13 cellular contexts compared by ENCODE assay signal in the genomic region with DNA sequence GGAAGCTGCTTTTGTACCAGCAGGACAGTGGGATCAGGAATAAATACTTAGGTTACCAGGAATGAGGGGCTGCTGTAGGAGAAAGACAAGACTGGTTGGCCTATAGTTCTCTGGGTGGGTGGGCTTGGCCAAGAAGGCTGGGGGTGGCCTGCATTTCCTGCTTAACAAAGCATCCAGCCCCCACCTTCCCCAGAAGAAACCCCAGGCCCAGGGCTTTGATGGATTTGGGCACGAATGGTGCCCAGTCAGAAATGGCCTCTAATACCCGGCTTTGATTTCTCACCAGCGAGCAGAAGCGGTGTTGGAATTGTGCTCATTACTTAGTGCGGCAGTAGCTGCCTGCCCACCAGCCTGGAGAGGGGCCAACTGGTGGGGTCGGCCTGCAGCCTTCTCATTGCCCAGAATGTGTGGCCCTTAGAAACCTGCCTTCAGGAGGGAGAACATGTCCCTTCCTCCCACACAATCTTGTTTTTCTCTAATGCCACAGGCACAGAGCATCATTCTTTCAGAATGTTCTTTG. TPM values are rescaled to one million over a fixed set of nuclear protein-coding genes. Genes with fewer than 3 reads are reported as not detected.
DNase-seq lines count a peak whose midpoint lies in the region; ATAC-seq and TF ChIP-seq lines count a peak whose summit lies in the region.
"Had no signal": no experiment of that assay in that cellular context is flagged by ENCODE, and none has a peak within 500 bp of the region (broad histone marks: within the 10 kb centered on the region; RNA-seq: fewer than 3 reads in every experiment).

No MANE protein-coding gene starts in this region.

- H3K4me1 Mint-ChIP-seq in naive thymus-derived CD8-positive, alpha-beta T cell, result peaks cover 3 to 33% (median 27%) of the 10 kb centered on the region in 4 donors

- ATAC-seq in heart right ventricle (no peak), HG02973 (IDR thresholded peaks at IDR 0.05; ENCODE audit: unreplicated experiment) (no peak)
- no peak for ATAC-seq in naive thymus-derived CD8-positive, alpha-beta T cell
- ATAC-seq: psoas muscle had no signal

- POLR2A ChIA-PET in naive thymus-derived CD8-positive, alpha-beta T cell (lab: Charles Lee), result no interaction called here

- H3K4me3 ChIP-seq in heart right ventricle (peak overlapping the region in 8 of 10 donors; percentile 70 to 98 (median 82)), right atrium auricular region (no peak overlapping the region)

- H3K4me3 Mint-ChIP-seq in naive thymus-derived CD8-positive, alpha-beta T cell, result peak overlapping the region in 8 of 10 donors; percentile 5 to 72 (median 30)
- H3K4me3 Mint-ChIP-seq: activated CD4-positive, alpha-beta memory T cell treated with anti-CD3 and anti-CD28 coated beads for 36 hours had no signal

- no peak for TF ChIP-seq CTCF in heart right ventricle (IDR thresholded peaks at IDR 0.05)
- TF ChIP-seq CTCF in right atrium auricular region (IDR thresholded peaks at IDR 0.05), result no peak

- H3K27me3 ChIP-seq in heart right ventricle (peaks cover 0 to 82% (median 9%) of the 10 kb centered on the region in 7 donors), right atrium auricular region (no peaks in the 10 kb centered on the region)

- H3K27me3 Mint-ChIP-seq in naive thymus-derived CD8-positive, alpha-beta T cell, result peaks cover 30 to 70% (median 49%) of the 10 kb centered on the region in 5 donors

- peak overlapping the region in 4 of 10 donors; percentile 25 to 96 (median 93) for H3K27ac ChIP-seq in heart right ventricle
- H3K27ac ChIP-seq in right atrium auricular region, result no peak overlapping the region
- H3K27ac ChIP-seq: psoas muscle had no signal

- H3K9me3 Mint-ChIP-seq in naive thymus-derived CD8-positive, alpha-beta T cell, result peaks cover 0 to 2% (median 0%) of the 10 kb centered on the region in 9 donors
- H3K9me3 Mint-ChIP-seq: activated CD4-positive, alpha-beta memory T cell treated with anti-CD3 and anti-CD28 coated beads for 36 hours had no signal

- no peaks in the 10 kb centered on the region for H3K36me3 Mint-ChIP-seq in naive thymus-derived CD8-positive, alpha-beta T cell
- H3K36me3 Mint-ChIP-seq: activated CD4-positive, alpha-beta memory T cell treated with anti-CD3 and anti-CD28 coated beads for 36 hours had no signal

- DNase-seq in heart right ventricle (no peak), right atrium auricular region (ENCODE audit: low spot score) (no peak), ecto neural progenitor cell (ENCODE audit: low spot score) (peak; percentile 23), activated gamma-delta T cell treated with Interleukin-2 at 50 U/mL for 16 hours (no peak), iPS-NIHi7 (ENCODE audit: extremely low spot score) (no peak), retina (no peak)
- no peak for DNase-seq in naive thymus-derived CD8-positive, alpha-beta T cell
- DNase-seq: activated CD4-positive, alpha-beta memory T cell treated with anti-CD3 and anti-CD28 coated beads for 36 hours; GF-D8; NCI-H1092; psoas muscle had no signal

- H3K4me1 ChIP-seq in heart right ventricle (peaks cover 20 to 77% (median 58%) of the 10 kb centered on the region in 9 donors), right atrium auricular region (peaks cover 0 to 64% of the 10 kb centered on the region in 2 donors)

- WGBS in heart right ventricle, 2 donors, result 89 to 92% methylated on average over 6 of the region's 6 CpGs

- no peaks in the 10 kb centered on the region for H3K9me3 ChIP-seq in heart right ventricle
- H3K9me3 ChIP-seq in right atrium auricular region, result no peaks in the 10 kb centered on the region
- H3K9me3 ChIP-seq: HAP-1, psoas muscle had no signal

- intact Hi-C loops in heart right ventricle (cut with DNase I), result loop anchor here in 3 of 10 donors (2.0 to 10.0 kb wide), 4 partner anchors 50 to 287 kb away; no protein-coding TSS in a partner anchor

- H3K36me3 ChIP-seq in heart right ventricle, result no peaks in the 10 kb centered on the region
- H3K36me3 ChIP-seq in right atrium auricular region, result no peaks in the 10 kb centered on the region
- H3K36me3 ChIP-seq: HAP-1 had no signal

- peak overlapping the region in 1 of 10 donors; percentile 31 for H3K27ac Mint-ChIP-seq in naive thymus-derived CD8-positive, alpha-beta T cell
- H3K27ac Mint-ChIP-seq: activated CD4-positive, alpha-beta memory T cell treated with anti-CD3 and anti-CD28 coated beads for 36 hours had no signal

RNA-seq across cellular contexts. Expression of a gene that starts 2.3 kb away (rescaled TPM):
- 10 to 100 TPM in 9 of 10 donors, 1 to 10 TPM in 1; 9.0 to 20.6 (median 12.5) TPM for total RNA-seq in heart right ventricle
- 1 to 10 TPM; 3.3 to 5.9 TPM for polyA plus RNA-seq in heart right ventricle
- total RNA-seq in right atrium auricular region, result 10 to 100 TPM; 10.9 to 29.2 TPM
- total RNA-seq in naive thymus-derived CD8-positive, alpha-beta T cell, result not detected
- under 1 TPM in 1 of 3 donors, not detected in 2; 0.03 TPM for polyA plus RNA-seq in naive thymus-derived CD8-positive, alpha-beta T cell

Comparison
In these comparisons a context has a peak if more than half of its experiments do, and no peak if none do; other contexts are left out.
1. H3K4me3 ChIP-seq: peak in heart right ventricle (8 of 10); none in right atrium auricular region (0 of 2).
2. RNA of a gene that starts 2.3 kb away (total RNA-seq): 10.9 to 29.2 TPM in right atrium auricular region and 9.0 to 20.6 TPM in heart right ventricle; not detected in naive thymus-derived CD8-positive, alpha-beta T cell; every median in the first group is over 4 times any median in the second.